8 cellular contexts compared by ENCODE assay signal in genomic region chr10:133379152-133379800, GRCh38. TPM values are rescaled to one million over a fixed set of nuclear protein-coding genes. Genes with fewer than 3 reads are reported as not detected.
DNase-seq lines count a peak whose midpoint lies in the region; ATAC-seq and TF ChIP-seq lines count a peak whose summit lies in the region.

TSS of gene PAOX (plus strand) at chr10:133379262. CDS start at chr10:133379317, 55 bp downstream.

- peaks cover 0 to 21% (median 13%) of the 10 kb centered on the region in 3 donors for H3K4me1 Mint-ChIP-seq in T-cell

- H3K9me3 ChIP-seq in body of pancreas (no peaks in the 10 kb centered on the region), iPS DF 6.9 (ENCODE audit: control insufficient read depth, insufficient read depth, low read length) (no peaks in the 10 kb centered on the region), gastrocnemius medialis (no peaks in the 10 kb centered on the region)

- peaks cover 21% of the 10 kb centered on the region for H3K4me1 ChIP-seq in body of pancreas
- no peaks in the 10 kb centered on the region for H3K4me1 ChIP-seq in iPS DF 6.9 (ENCODE audit: control insufficient read depth, insufficient read depth, low read length)
- peaks cover 8 to 17% of the 10 kb centered on the region in 2 donors for H3K4me1 ChIP-seq in gastrocnemius medialis

- CTCF ChIA-PET in T-cell (lab: Charles Lee), result no interaction called here

- peak within 1 kb of the TSS; percentile 49 to 64 for H3K27ac Mint-ChIP-seq in T-cell

- DNase-seq in AG10803 (ENCODE audit: low read depth) (peak; percentile 49), T-cell (peak in 23 of 34 experiments; percentile 13 to 63 (median 43)), body of pancreas (peak; percentile 72 to 81 (median 72)), iPS DF 6.9 (ENCODE audit: low read depth, low spot score) (no peak), gastrocnemius medialis (peak; percentile 53 to 58), mesenteric fat pad (ENCODE audit: low spot score) (no peak)

- intact Hi-C loops in body of pancreas (cut with DNase I) (no loop called here), gastrocnemius medialis (cut with DNase I; ENCODE audit: low total_unique reads) (loop anchor here (1.0 kb wide), 1 partner anchor 15 kb away; the partner anchor contains the start of gene MTG1)

- no peaks in the 10 kb centered on the region for H3K27me3 Mint-ChIP-seq in T-cell

- peak; percentile 51 for ATAC-seq in GM18909 (IDR thresholded peaks at IDR 0.05; ENCODE audit: poor library complexity, unreplicated experiment)
- peak; percentile 46 for ATAC-seq in HG03108 (IDR thresholded peaks at IDR 0.05; ENCODE audit: unreplicated experiment)
- peak; percentile 46 to 55 (median 55) for ATAC-seq in T-cell (replicated peaks in 1 of 4)
- peak; percentile 67 for ATAC-seq in body of pancreas
- ATAC-seq in gastrocnemius medialis, result peak; percentile 64 to 67

- H3K36me3 Mint-ChIP-seq in T-cell, result peaks cover 5% of the 10 kb centered on the region

- TF ChIP-seq CTCF in AG10803 (conservative IDR thresholded peaks at IDR 0.05; ENCODE audit: low read length) (no peak), body of pancreas (IDR thresholded peaks at IDR 0.05) (no peak), gastrocnemius medialis (IDR thresholded peaks at IDR 0.05 in 4 of 5, conservative IDR thresholded peaks at IDR 0.05 in 1 of 5) (no peak)

- WGBS in body of pancreas, 2 donors, result 0 to 2% methylated on average over 1 to 40 of the region's 78 CpGs
- no CpG with 5 or more reads among the region's 78 CpGs for WGBS in iPS DF 6.9 (ENCODE audit: insufficient coverage, insufficient read length)

- H3K27me3 ChIP-seq in body of pancreas, result no peaks in the 10 kb centered on the region
- peaks cover 5% of the 10 kb centered on the region for H3K27me3 ChIP-seq in iPS DF 6.9 (ENCODE audit: control insufficient read depth, insufficient read depth, low read length)
- no peaks in the 10 kb centered on the region for H3K27me3 ChIP-seq in gastrocnemius medialis

- H3K9me3 Mint-ChIP-seq in T-cell, result no peaks in the 10 kb centered on the region

- peak within 1 kb of the TSS; percentile 73 to 88 (median 83) for H3K4me3 Mint-ChIP-seq in T-cell

- peak within 1 kb of the TSS; percentile 76 for H3K4me3 ChIP-seq in AG10803 (ENCODE audit: low read length)
- H3K4me3 ChIP-seq in body of pancreas, result peak within 1 kb of the TSS; percentile 60 to 70
- H3K4me3 ChIP-seq in iPS DF 6.9 (ENCODE audit: low read length), result peak within 1 kb of the TSS; percentile 52
- H3K4me3 ChIP-seq in gastrocnemius medialis, result peak within 1 kb of the TSS; percentile 93 to 98 (median 96)

- TF ChIP-seq POLR2A in body of pancreas (IDR thresholded peaks at IDR 0.05), result peak in 1 of 3 donors; percentile 34
- no peak for TF ChIP-seq POLR2A in gastrocnemius medialis (IDR thresholded peaks at IDR 0.05)

- in situ Hi-C loops in gastrocnemius medialis (cut with MboI; ENCODE audit: low sequenced_read_pairs in 4 of 4), result no loop called here

- POLR2A ChIA-PET in T-cell (lab: Charles Lee), result no interaction called here

- no peaks in the 10 kb centered on the region for H3K36me3 ChIP-seq in body of pancreas (replicated peaks in 1 of 2; ENCODE audit: insufficient read depth in 1 of 2, low read depth in 2 of 2)
- H3K36me3 ChIP-seq in iPS DF 6.9 (ENCODE audit: control insufficient read depth, insufficient read depth, low read length), result no peaks in the 10 kb centered on the region
- no peaks in the 10 kb centered on the region for H3K36me3 ChIP-seq in gastrocnemius medialis

- H3K27ac ChIP-seq in body of pancreas, result peak within 1 kb of the TSS; percentile 71 to 82 (median 76)
- H3K27ac ChIP-seq in iPS DF 6.9 (ENCODE audit: low read length), result no peak within 1 kb of the TSS
- peak within 1 kb of the TSS; percentile 76 to 87 (median 80) for H3K27ac ChIP-seq in gastrocnemius medialis

RNA-seq across cellular contexts. Expression of gene PAOX, which starts in this region (rescaled TPM):
- total RNA-seq in T-cell (10 to 100 TPM in 3 of 5 donors, 1 to 10 TPM in 2; 4.3 to 20.0 (median 14.5) TPM), body of pancreas (1 to 10 TPM; 8.3 to 9.6 TPM), gastrocnemius medialis (1 to 10 TPM; 4.9 to 7.7 (median 6.7) TPM), mesenteric fat pad (3.6 TPM)

Comparison
In these comparisons a context has a peak if more than half of its experiments do, and no peak if none do; other contexts are left out.
1. DNase-seq: peak in AG10803 (single experiment), T-cell (23 of 34), body of pancreas (4 of 4) and gastrocnemius medialis (2 of 2); none in iPS DF 6.9 (single experiment) and mesenteric fat pad (single experiment).
2. Peak in every context shown above with its lines, with median percentiles within 50 percentile points of each other: H3K4me3 ChIP-seq and ATAC-seq.